Comparison of ENCODE assay signal across 6 cellular contexts in genomic region chr22:20451152-20451778, GRCh38. TPM values are rescaled to one million over a fixed set of nuclear protein-coding genes. Genes with fewer than 3 reads are reported as not detected.
DNase-seq lines count a peak whose midpoint lies in the region; ATAC-seq, FAIRE-seq and TF ChIP-seq lines count a peak whose summit lies in the region.
"Not testable (repeated sequence)": the region's sequence is repeated elsewhere in the genome, so short reads cannot be mapped to it uniquely, and the experiment has no call there.

No MANE protein-coding gene starts in this region.

- H3K4me1 ChIP-seq in K562 (replicated peaks in 1 of 2; ENCODE audit: control insufficient read depth in 2 of 2, insufficient read depth in 2 of 2, low read length in 2 of 2); lower lobe of right lung: not testable (repeated sequence)
- H3K4me1 ChIP-seq in spleen, result peaks cover 5 to 26% (median 10%) of the 10 kb centered on the region in 6 donors

- TF ChIP-seq CTCF in C4-2B (conservative IDR thresholded peaks at IDR 0.05); K562 (IDR thresholded peaks at IDR 0.05 in 2 of 3, conservative IDR thresholded peaks at IDR 0.05 in 1 of 3; ENCODE audit: insufficient read depth in 2 of 3, low read depth in 1 of 3, low read length in 3 of 3); coronary artery (IDR thresholded peaks at IDR 0.05); lower lobe of right lung (IDR thresholded peaks at IDR 0.05); spleen (IDR thresholded peaks at IDR 0.05 in 8 of 11, conservative IDR thresholded peaks at IDR 0.05 in 3 of 11): not testable (repeated sequence)

- POLR2A ChIA-PET in K562 (lab: Yijun Ruan, JAX), result interaction anchor here (0.5 to 6.8 kb wide), 2 partner anchors 17 to 21 kb away, joined by 3 to 46 read pairs; no protein-coding TSS in a partner anchor

- TF ChIP-seq RAD21 in K562 (CRISPR knock-in tag; conservative IDR thresholded peaks at IDR 0.05 in 1 of 2, IDR thresholded peaks at IDR 0.05 in 1 of 2), result not testable (repeated sequence)

- H3K36me3 ChIP-seq in K562 (ENCODE audit: control insufficient read depth, insufficient read depth, low read length); lower lobe of right lung: not testable (repeated sequence)
- peaks cover 0 to 52% (median 9%) of the 10 kb centered on the region in 6 donors for H3K36me3 ChIP-seq in spleen

- not testable (repeated sequence) for H3K79me2 ChIP-seq in K562 (ENCODE audit: control insufficient read depth, insufficient read depth, low read length)

- not testable (repeated sequence) for FAIRE-seq in K562 (lab: Jason Lieb, UNC)

- TF ChIP-seq POLR2A in K562 (conservative IDR thresholded peaks at IDR 0.05); spleen (IDR thresholded peaks at IDR 0.05): not testable (repeated sequence)

- peak; percentile 62 for ATAC-seq in K562
- not testable (repeated sequence) for ATAC-seq in Right ventricle myocardium inferior, lower lobe of right lung

- H3K9ac ChIP-seq in K562 (ENCODE audit: insufficient read depth in 1 of 2, low read depth in 2 of 2, low read length in 2 of 2), result not testable (repeated sequence)

- peaks cover 26 to 39% of the 10 kb centered on the region in 2 experiments; a peak in 4 of 5 replicates for H3K27me3 ChIP-seq in K562 (ENCODE audit: control insufficient read depth in 2 of 2, insufficient read depth in 2 of 2, low read length in 2 of 2)
- H3K27me3 ChIP-seq in lower lobe of right lung (ENCODE audit: low read depth); spleen (replicated peaks in 1 of 7): not testable (repeated sequence)

- TF ChIP-seq EP300 in K562 (IDR thresholded peaks at IDR 0.05; ENCODE audit: low read length), result not testable (repeated sequence)

- H3K27ac ChIP-seq in C4-2B, result peak overlapping the region; percentile 73
- H3K27ac ChIP-seq in K562 (ENCODE audit: extremely low read depth, low read depth, low read length); coronary artery; lower lobe of right lung; spleen: not testable (repeated sequence)

- H3K4me3 ChIP-seq in K562, coronary artery, lower lobe of right lung, spleen: not testable (repeated sequence)

- H4K20me1 ChIP-seq in K562 (replicated peaks; ENCODE audit: control insufficient read depth, insufficient read depth, low read length), result not testable (repeated sequence)

- CTCF ChIA-PET in K562 (lab: Yijun Ruan, JAX; ENCODE audit: low intra/inter-chr PET ratio), result interaction anchor here (6.9 kb wide), 1 partner anchor 32 kb away, joined by 195 read pairs; no protein-coding TSS in a partner anchor

- not testable (repeated sequence) for H3K4me2 ChIP-seq in K562 (ENCODE audit: insufficient read depth, low read length)

- BruUV-seq in K562 (replicated peaks; lab: Mats Ljungman, UMichigan), result not testable (repeated sequence)

- in situ Hi-C loops in K562 (cut with MboI), result not testable (repeated sequence)

- H2AFZ ChIP-seq in K562 (ENCODE audit: low read depth, low read length), result not testable (repeated sequence)

- intact Hi-C loops in K562 (cut with micrococcal nuclease); lower lobe of right lung (cut with DNase I); spleen (cut with DNase I; ENCODE audit: low total_unique reads): not testable (repeated sequence)
- intact Hi-C loops in Right ventricle myocardium inferior (cut with DNase I), result loop anchor here (10.0 kb wide), 1 partner anchor 56 kb away; the partner anchor contains the start of gene ZNF74

- 7% methylated on average over 14 of the region's 14 CpGs for WGBS in K562 (ENCODE audit: insufficient coverage, low coverage, missing lambda C conversion rate)
- WGBS in spleen, 5 donors, result 95 to 97% (median 96%) methylated on average over 14 of the region's 14 CpGs

- not testable (repeated sequence) for DNase-seq in K562 (ENCODE audit: extremely low read depth in 1 of 4, low spot score in 3 of 4)
- peak; percentile 45 for DNase-seq in coronary artery (ENCODE audit: low spot score)
- peak; percentile 9 for DNase-seq in Right ventricle myocardium inferior (ENCODE audit: missing footprints)
- peak; percentile 6 for DNase-seq in lower lobe of right lung
- peak; percentile 23 for DNase-seq in spleen

- not testable (repeated sequence) for H3K9me1 ChIP-seq in K562 (ENCODE audit: control insufficient read depth, insufficient read depth, low read length)

- not testable (repeated sequence) for H3K9me3 ChIP-seq in K562 (replicated peaks; ENCODE audit: control insufficient read depth, insufficient read depth, low read depth, low read length); lower lobe of right lung; spleen

RNA-seq across cellular contexts. Expression of gene SCARF2, which starts 13.6 kb away (rescaled TPM):
- total RNA-seq in K562 (2011; cell fraction: chromatin; rRNA removed; ENCODE audit: low replicate concordance), result 0.65 TPM in 1 of 2 replicates, not detected in the other
- total RNA-seq in K562 (2011; cell fraction: nucleolus; rRNA removed), result 0.50 and 0.92 TPM in 2 replicates
- 0.15 TPM in 2 replicates for total RNA-seq in K562 (2011; cell fraction: nucleoplasm; rRNA removed)
- total RNA-seq in K562 (2014; rRNA removed), result 0.20 and 0.32 TPM in 2 replicates
- total RNA-seq in K562 (2014; rRNA removed; fragmentation: Illumina TruSeq; extraction: Trizol), result not detected in 2 replicates
- not detected in 2 replicates for total RNA-seq in K562 (2015; rRNA removed; fragmentation: Illumina TruSeq; extraction: Trizol)
- 0.13 and 0.29 TPM in 2 replicates for total RNA-seq in K562 (2021)
- 0.06 and 0.26 TPM in 2 replicates for polyA plus RNA-seq in K562 (2011; rRNA removed)
- polyA plus RNA-seq in K562 (2011; cell fraction: cytosol; rRNA removed), result 0.15 and 0.25 TPM in 2 replicates
- 0.61 and 0.65 TPM in 2 replicates for polyA plus RNA-seq in K562 (2011; cell fraction: nucleus; rRNA removed)
- 0.21 and 1.3 TPM in 2 replicates for polyA plus RNA-seq in K562 (2012)
- polyA plus RNA-seq in K562 (2014; fragmentation: Illumina TruSeq; extraction: Trizol), result not detected in 2 replicates
- not detected for polyA plus RNA-seq in K562 (2014; fragmentation: Nextera tagmentation; extraction: Ambion mirVana)
- 0.13 and 0.23 TPM in 2 replicates for polyA plus RNA-seq in K562 (2014; rRNA removed)
- not detected in 2 replicates for polyA minus RNA-seq in K562 (2011; rRNA and poly(A)+ RNA removed)
- polyA minus RNA-seq in K562 (2011; cell fraction: cytosol; rRNA and poly(A)+ RNA removed), result not detected in 2 replicates
- polyA minus RNA-seq in K562 (2011; cell fraction: nucleus; rRNA and poly(A)+ RNA removed), result 0.22 and 0.27 TPM in 2 replicates
- 3.0 TPM for total RNA-seq in Right ventricle myocardium inferior
- 12.6 TPM for total RNA-seq in lower lobe of right lung
- total RNA-seq in spleen, result 10 to 100 TPM in 5 of 7 donors, 1 to 10 TPM in 2; 7.1 to 18.0 (median 10.6) TPM
- 1 to 10 TPM; 1.1 to 3.0 (median 1.2) TPM for polyA plus RNA-seq in spleen

RNA-seq across cellular contexts. Expression of gene KLHL22, which starts 44.3 kb away (rescaled TPM):
- total RNA-seq in K562 (2011; cell fraction: chromatin; rRNA removed; ENCODE audit: low replicate concordance), result 116 and 152 TPM in 2 replicates
- total RNA-seq in K562 (2011; cell fraction: nucleolus; rRNA removed), result 68.5 and 75.0 TPM in 2 replicates
- 88.1 and 101 TPM in 2 replicates for total RNA-seq in K562 (2011; cell fraction: nucleoplasm; rRNA removed)
- total RNA-seq in K562 (2014; rRNA removed), result 15.1 and 15.6 TPM in 2 replicates
- 13.5 and 15.3 TPM in 2 replicates for total RNA-seq in K562 (2014; rRNA removed; fragmentation: Illumina TruSeq; extraction: Trizol)
- total RNA-seq in K562 (2015; rRNA removed; fragmentation: Illumina TruSeq; extraction: Trizol), result 15.2 and 15.7 TPM in 2 replicates
- total RNA-seq in K562 (2021), result 20.1 and 21.1 TPM in 2 replicates
- 25.6 and 43.0 TPM in 2 replicates for polyA plus RNA-seq in K562 (2011; rRNA removed)
- polyA plus RNA-seq in K562 (2011; cell fraction: cytosol; rRNA removed), result 24.5 and 36.2 TPM in 2 replicates
- polyA plus RNA-seq in K562 (2011; cell fraction: nucleus; rRNA removed), result 73.7 and 92.5 TPM in 2 replicates
- 15.0 and 42.6 TPM in 2 replicates for polyA plus RNA-seq in K562 (2012)
- polyA plus RNA-seq in K562 (2014; fragmentation: Illumina TruSeq; extraction: Trizol), result 15.4 and 16.5 TPM in 2 replicates
- polyA plus RNA-seq in K562 (2014; fragmentation: Nextera tagmentation; extraction: Ambion mirVana), result 1 to 10 TPM; 1.3 to 1.8 TPM
- polyA plus RNA-seq in K562 (2014; rRNA removed), result 15.8 and 18.6 TPM in 2 replicates
- 24.1 and 42.3 TPM in 2 replicates for polyA minus RNA-seq in K562 (2011; rRNA and poly(A)+ RNA removed)
- 13.4 and 21.4 TPM in 2 replicates for polyA minus RNA-seq in K562 (2011; cell fraction: cytosol; rRNA and poly(A)+ RNA removed)
- polyA minus RNA-seq in K562 (2011; cell fraction: nucleus; rRNA and poly(A)+ RNA removed), result 36.2 and 65.9 TPM in 2 replicates
- 12.4 TPM for total RNA-seq in Right ventricle myocardium inferior
- total RNA-seq in lower lobe of right lung, result 24.0 TPM
- total RNA-seq in spleen, result 10 to 100 TPM; 20.9 to 40.6 (median 36.0) TPM
- 10 to 100 TPM; 14.0 to 20.8 (median 15.4) TPM for polyA plus RNA-seq in spleen

RNA-seq across cellular contexts. Expression of gene MED15, which starts 56.1 kb away (rescaled TPM):
- 482 and 971 TPM in 2 replicates for total RNA-seq in K562 (2011; cell fraction: chromatin; rRNA removed; ENCODE audit: low replicate concordance)
- 663 TPM in 2 replicates for total RNA-seq in K562 (2011; cell fraction: nucleolus; rRNA removed)
- total RNA-seq in K562 (2011; cell fraction: nucleoplasm; rRNA removed), result 469 and 476 TPM in 2 replicates
- total RNA-seq in K562 (2014; rRNA removed) (72.6 and 103 TPM in 2 replicates), K562 (2014; rRNA removed; fragmentation: Illumina TruSeq; extraction: Trizol) (26.1 and 26.4 TPM in 2 replicates), K562 (2015; rRNA removed; fragmentation: Illumina TruSeq; extraction: Trizol) (59.2 and 60.1 TPM in 2 replicates), K562 (2021) (264 and 271 TPM in 2 replicates), Right ventricle myocardium inferior (38.1 TPM), lower lobe of right lung (105 TPM), spleen (100 to 1,000 TPM in 4 of 7 donors, 10 to 100 TPM in 3; 76.4 to 162 (median 118) TPM)
- polyA plus RNA-seq in K562 (2011; rRNA removed) (40.4 and 111 TPM in 2 replicates), K562 (2014; fragmentation: Illumina TruSeq; extraction: Trizol) (76.0 and 122 TPM in 2 replicates), K562 (2014; fragmentation: Nextera tagmentation; extraction: Ambion mirVana) (1 to 10 TPM; 4.0 to 5.2 TPM), K562 (2014; rRNA removed) (102 and 130 TPM in 2 replicates), spleen (10 to 100 TPM; 32.2 to 80.1 (median 78.3) TPM)
- 75.5 and 117 TPM in 2 replicates for polyA plus RNA-seq in K562 (2011; cell fraction: cytosol; rRNA removed)
- polyA plus RNA-seq in K562 (2011; cell fraction: nucleus; rRNA removed), result 369 and 471 TPM in 2 replicates
- polyA plus RNA-seq in K562 (2012), result 148 and 229 TPM in 2 replicates
- 98.8 and 108 TPM in 2 replicates for polyA minus RNA-seq in K562 (2011; rRNA and poly(A)+ RNA removed)
- 188 and 326 TPM in 2 replicates for polyA minus RNA-seq in K562 (2011; cell fraction: cytosol; rRNA and poly(A)+ RNA removed)
- polyA minus RNA-seq in K562 (2011; cell fraction: nucleus; rRNA and poly(A)+ RNA removed), result 310 and 409 TPM in 2 replicates

RNA-seq across cellular contexts. Expression of gene ZNF74, which starts 57.3 kb away (rescaled TPM):
- 36.8 and 68.2 TPM in 2 replicates for total RNA-seq in K562 (2011; cell fraction: chromatin; rRNA removed; ENCODE audit: low replicate concordance)
- 55.4 and 63.2 TPM in 2 replicates for total RNA-seq in K562 (2011; cell fraction: nucleolus; rRNA removed)
- 50.2 and 53.7 TPM in 2 replicates for total RNA-seq in K562 (2011; cell fraction: nucleoplasm; rRNA removed)
- 49.2 and 56.7 TPM in 2 replicates for total RNA-seq in K562 (2014; rRNA removed)
- 17.4 and 20.5 TPM in 2 replicates for total RNA-seq in K562 (2014; rRNA removed; fragmentation: Illumina TruSeq; extraction: Trizol)
- total RNA-seq in K562 (2015; rRNA removed; fragmentation: Illumina TruSeq; extraction: Trizol), result 31.5 and 32.5 TPM in 2 replicates
- total RNA-seq in K562 (2021), result 53.5 and 55.7 TPM in 2 replicates
- polyA plus RNA-seq in K562 (2011; rRNA removed), result 33.8 and 49.7 TPM in 2 replicates
- 56.9 and 67.4 TPM in 2 replicates for polyA plus RNA-seq in K562 (2011; cell fraction: cytosol; rRNA removed)
- polyA plus RNA-seq in K562 (2011; cell fraction: nucleus; rRNA removed), result 42.8 and 56.1 TPM in 2 replicates
- polyA plus RNA-seq in K562 (2012), result 31.5 and 39.9 TPM in 2 replicates
- 22.8 and 24.5 TPM in 2 replicates for polyA plus RNA-seq in K562 (2014; fragmentation: Illumina TruSeq; extraction: Trizol)
- polyA plus RNA-seq in K562 (2014; fragmentation: Nextera tagmentation; extraction: Ambion mirVana), result 1 to 10 TPM; 2.4 to 3.7 TPM
- 37.1 and 62.8 TPM in 2 replicates for polyA plus RNA-seq in K562 (2014; rRNA removed)
- polyA minus RNA-seq in K562 (2011; rRNA and poly(A)+ RNA removed), result 32.6 and 33.0 TPM in 2 replicates
- polyA minus RNA-seq in K562 (2011; cell fraction: cytosol; rRNA and poly(A)+ RNA removed), result 39.3 and 58.2 TPM in 2 replicates
- polyA minus RNA-seq in K562 (2011; cell fraction: nucleus; rRNA and poly(A)+ RNA removed), result 23.6 and 28.3 TPM in 2 replicates
- total RNA-seq in Right ventricle myocardium inferior, result 6.3 TPM
- total RNA-seq in lower lobe of right lung, result 12.3 TPM
- 10 to 100 TPM in 2 of 7 donors, 1 to 10 TPM in 5; 6.2 to 11.7 (median 7.7) TPM for total RNA-seq in spleen
- polyA plus RNA-seq in spleen, result 1 to 10 TPM; 3.4 to 5.6 (median 3.5) TPM
